8 cellular contexts compared by ENCODE assay signal in the genomic region with DNA sequence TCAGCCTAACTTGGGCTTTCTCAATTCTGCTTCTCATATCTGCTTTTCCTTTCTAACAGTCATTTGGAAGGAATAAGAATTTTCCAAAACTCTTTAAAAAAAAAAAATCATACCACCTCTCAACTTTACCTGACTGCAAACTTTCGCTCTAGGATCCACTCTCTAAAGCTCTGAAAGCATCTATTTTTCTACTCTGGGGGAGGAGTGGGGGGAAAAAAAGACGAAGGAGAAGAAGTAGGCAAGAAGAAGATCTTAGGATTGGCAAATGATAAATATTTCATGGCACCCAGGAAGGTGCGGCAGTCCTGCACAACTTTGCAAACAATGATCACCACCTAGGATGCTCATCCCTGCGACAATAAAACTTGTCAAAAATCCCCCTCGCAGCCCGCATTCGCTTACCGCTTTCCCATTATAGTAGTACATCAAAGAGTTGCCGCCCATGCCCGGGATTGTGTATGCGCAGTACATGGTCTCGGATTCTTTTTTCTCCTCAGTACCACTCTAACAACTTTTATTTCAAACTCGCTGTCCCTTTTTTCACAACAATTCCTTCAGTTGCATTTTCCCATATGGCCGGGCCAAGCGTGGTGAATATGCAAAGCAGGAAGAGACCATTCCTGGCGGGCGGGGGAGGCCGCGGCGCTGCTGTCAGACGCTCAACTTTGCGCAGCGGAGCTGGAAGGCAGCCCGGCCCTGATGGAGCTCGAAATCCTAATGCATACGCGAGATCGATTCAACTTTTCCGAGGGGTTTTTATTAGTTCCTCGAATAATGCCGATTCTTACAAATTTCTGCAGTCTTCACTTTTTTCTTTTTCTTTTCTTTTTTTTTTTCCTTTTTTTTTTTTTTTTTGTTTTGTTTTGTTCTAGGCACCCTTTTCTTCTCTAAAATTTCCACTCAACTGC.
A peak's percentile ranks its signal among the peaks of the same experiment; 100 is the strongest.
DNase-seq lines count a peak whose midpoint lies in the region; ATAC-seq lines count a peak whose summit lies in the region.

No MANE protein-coding gene starts in this region.

- no peaks in the 10 kb centered on the region for H3K9me3 ChIP-seq in right cardiac atrium (ENCODE audit: control insufficient read depth, low read length)

- in situ Hi-C loops in Caki2 (cut with HindIII; ENCODE audit: low pct_unique_long_range_greater_than_20kb, low sequenced_read_pairs), result no loop called here

- DNase-seq in Caki2 (ENCODE audit: low read depth) (peak; percentile 15), NCI-H82 (lab: John Stamatoyannopoulos, UW) (peak; percentile 91), right cardiac atrium (peak; percentile 95 to 98 (median 97)), posterior vena cava (ENCODE audit: low spot score) (peak; percentile 97)
- no peak for DNase-seq in effector CD4-positive, alpha-beta T cell

- peak overlapping the region; percentile 82 for H3K4me3 ChIP-seq in right cardiac atrium (ENCODE audit: low read length)

- no peaks in the 10 kb centered on the region for H3K4me1 ChIP-seq in right cardiac atrium (ENCODE audit: control insufficient read depth, insufficient read depth, low read length)

- ATAC-seq in GM19324 (IDR thresholded peaks at IDR 0.05; ENCODE audit: low FRiP score, unreplicated experiment) (peak; percentile 69), HG03378 (IDR thresholded peaks at IDR 0.05; ENCODE audit: unreplicated experiment) (peak; percentile 52), right cardiac atrium (peak; percentile 94 to 95)

- intact Hi-C loops in right cardiac atrium (cut with DNase I) (loop anchor here in 2 of 4 donors (5.0 to 10.0 kb wide), 4 partner anchors 79 to 1316 kb away; a partner anchor contains a TSS), posterior vena cava (cut with DNase I) (loop anchor here in 1 of 2 donors (10.0 kb wide), 1 partner anchor 77 kb away; no protein-coding TSS in a partner anchor)

- no peaks in the 10 kb centered on the region for H3K27me3 ChIP-seq in right cardiac atrium (ENCODE audit: control insufficient read depth, insufficient read depth)

- 1% methylated on average over 31 of the region's 31 CpGs for WGBS in right cardiac atrium

- peak overlapping the region; percentile 97 for H3K27ac ChIP-seq in angular gyrus (ENCODE audit: low read depth, low read length)
- peak overlapping the region; percentile 82 for H3K27ac ChIP-seq in right cardiac atrium (ENCODE audit: low read length)
